18 cellular contexts compared by ENCODE assay signal in genomic region chr10:18271481-18271880, GRCh38.
DNase-seq lines count a peak whose midpoint lies in the region; ATAC-seq and TF ChIP-seq lines count a peak whose summit lies in the region.
"Had no signal": no experiment of that assay in that cellular context is flagged by ENCODE, and none has a peak within 500 bp of the region (broad histone marks: within the 10 kb centered on the region; RNA-seq: fewer than 3 reads in every experiment).

No MANE protein-coding gene starts in this region.

- ATAC-seq in GM23338 (peak; percentile 56), HG03175 (IDR thresholded peaks at IDR 0.05; ENCODE audit: unreplicated experiment) (no peak)
- ATAC-seq: CD8-positive, alpha-beta T cell had no signal

- H3K36me3 ChIP-seq in GM23338 (ENCODE audit: insufficient read depth) (no peaks in the 10 kb centered on the region), endodermal cell (ENCODE audit: control insufficient read depth, insufficient read depth, low read length) (no peaks in the 10 kb centered on the region)
- H3K36me3 ChIP-seq: BLaER1 had no signal

- no peak overlapping the region for H3K4me3 Mint-ChIP-seq in GM23338
- H3K4me3 Mint-ChIP-seq in endodermal cell, result no peak overlapping the region
- H3K4me3 Mint-ChIP-seq: B cell; CD4-positive, CD25-positive, alpha-beta regulatory T cell; CD8-positive, alpha-beta T cell had no signal

- no peaks in the 10 kb centered on the region for H4K20me1 ChIP-seq in GM23338 (replicated peaks; ENCODE audit: insufficient read depth)
- H4K20me1 ChIP-seq: BLaER1 had no signal

- H3K4me1 Mint-ChIP-seq in GM23338, result peaks cover 11% of the 10 kb centered on the region
- H3K4me1 Mint-ChIP-seq in endodermal cell, result peaks cover 4% of the 10 kb centered on the region
- H3K4me1 Mint-ChIP-seq: B cell; CD4-positive, CD25-positive, alpha-beta regulatory T cell had no signal

- peak; percentile 38 for DNase-seq in DMS153 (lab: John Stamatoyannopoulos, UW)
- DNase-seq in DMS153 treated with DMSO at 0.1 percent for 48 hours (lab: John Stamatoyannopoulos, UW; ENCODE audit: unreplicated experiment), result no peak
- DNase-seq in GM23338 (ENCODE audit: low spot score), result peak; percentile 29
- DNase-seq in endodermal cell, result no peak
- DNase-seq in stimulated activated CD4-positive, alpha-beta T cell treated with anti-CD3 and anti-CD28 coated beads, Interleukin-15, amount 100 ng/mL, for 24 hours, result no peak
- DNase-seq: Caco-2; CD4-positive, CD25-positive, alpha-beta regulatory T cell; CD8-positive, alpha-beta T cell; DMS53; DMS79 treated with DMSO at 0.1 percent for 48 hours; GF-D8; H7; HCEC 1CT had no signal

- H3K9ac ChIP-seq in endodermal cell (ENCODE audit: extremely low read depth, low read length, poor library complexity, severe bottlenecking), result no peak overlapping the region
- H3K9ac ChIP-seq: BLaER1 had no signal

- H3K9me3 ChIP-seq in endodermal cell (ENCODE audit: control insufficient read depth, low read length), result no peaks in the 10 kb centered on the region
- H3K9me3 ChIP-seq: BLaER1, Caco-2 had no signal

- 73% methylated on average over 3 of the region's 3 CpGs; no CpG with 5 or more reads in 1 of the 2 experiments for WGBS in endodermal cell (ENCODE audit: insufficient coverage in 1 of 2, insufficient read length in 1 of 2), 2 experiments

- no peaks in the 10 kb centered on the region for H3K27me3 Mint-ChIP-seq in GM23338 (ENCODE audit: insufficient read depth, low read depth, poor library complexity)
- peaks cover 1% of the 10 kb centered on the region for H3K27me3 Mint-ChIP-seq in endodermal cell (ENCODE audit: insufficient read depth)
- H3K27me3 Mint-ChIP-seq: CD4-positive, CD25-positive, alpha-beta regulatory T cell had no signal

- H3K4me1 ChIP-seq in GM23338 (ENCODE audit: insufficient read depth) (no peaks in the 10 kb centered on the region; the same call in 1 of the 2 replicates), endodermal cell (ENCODE audit: control insufficient read depth, insufficient read depth, low read length) (no peaks in the 10 kb centered on the region)
- H3K4me1 ChIP-seq: BLaER1, Caco-2 had no signal

- TF ChIP-seq CTCF in GM23338 (conservative IDR thresholded peaks at IDR 0.05; ENCODE audit: low read depth in 2 of 2) (no peak), endodermal cell (conservative IDR thresholded peaks at IDR 0.05) (peak; percentile 15)

- H3K9me2 ChIP-seq in GM23338 (ENCODE audit: insufficient read depth), result no peaks in the 10 kb centered on the region

- H3K9me3 Mint-ChIP-seq in GM23338, result no peaks in the 10 kb centered on the region
- no peaks in the 10 kb centered on the region for H3K9me3 Mint-ChIP-seq in endodermal cell
- H3K9me3 Mint-ChIP-seq: CD4-positive, CD25-positive, alpha-beta regulatory T cell; CD8-positive, alpha-beta T cell had no signal

- no peak overlapping the region for H3K27ac ChIP-seq in GM23338 (ENCODE audit: low read depth)
- no peak overlapping the region for H3K27ac ChIP-seq in endodermal cell (ENCODE audit: low read depth, low read length)
- H3K27ac ChIP-seq: 22Rv1, BLaER1, C4-2B had no signal

- H2AFZ ChIP-seq in GM23338, result no peak overlapping the region

- no peaks in the 10 kb centered on the region for H3K79me2 ChIP-seq in GM23338 (replicated peaks; ENCODE audit: insufficient read depth)

- no peak overlapping the region for H3K4me2 ChIP-seq in GM23338
- H3K4me2 ChIP-seq: BLaER1 had no signal

- H3K4me3 ChIP-seq in GM23338 (no peak overlapping the region), endodermal cell (ENCODE audit: low read length) (no peak overlapping the region)
- H3K4me3 ChIP-seq: BLaER1 had no signal

- H3K27me3 ChIP-seq in GM23338 (ENCODE audit: insufficient read depth) (no peaks in the 10 kb centered on the region), endodermal cell (ENCODE audit: control insufficient read depth, insufficient read depth, low read length, poor library complexity, severe bottlenecking) (no peaks in the 10 kb centered on the region)
- H3K27me3 ChIP-seq: BLaER1 had no signal

- H3K27ac Mint-ChIP-seq in GM23338, result no peak overlapping the region
- H3K27ac Mint-ChIP-seq in endodermal cell, result no peak overlapping the region
- H3K27ac Mint-ChIP-seq: B cell; CD4-positive, CD25-positive, alpha-beta regulatory T cell; CD8-positive, alpha-beta T cell had no signal

- H3K36me3 Mint-ChIP-seq in GM23338 (ENCODE audit: low read depth) (no peaks in the 10 kb centered on the region), endodermal cell (ENCODE audit: low read depth) (no peaks in the 10 kb centered on the region)
- H3K36me3 Mint-ChIP-seq: CD4-positive, CD25-positive, alpha-beta regulatory T cell; CD8-positive, alpha-beta T cell had no signal

- no peaks in the 10 kb centered on the region for H3F3A ChIP-seq in GM23338 (replicated peaks; ENCODE audit: low read depth)

TF ChIP-seq in GM23338, 12 proteins besides CTCF, POLR2A, EP300 and RAD21:
- TF ChIP-seq JUNB (IDR thresholded peaks at IDR 0.05; ENCODE audit: unreplicated experiment), result no peak
- TF ChIP-seq EZH2 (IDR thresholded peaks at IDR 0.05; ENCODE audit: low read depth, unreplicated experiment), result no peak
- no peak for TF ChIP-seq STAT1 (IDR thresholded peaks at IDR 0.05; ENCODE audit: unreplicated experiment)
- no peak for TF ChIP-seq CREB1 (CRISPR knock-in tag; IDR thresholded peaks at IDR 0.05; ENCODE audit: low read depth)
- TF ChIP-seq NANOG (IDR thresholded peaks at IDR 0.05; ENCODE audit: borderline replicate concordance), result no peak
- TF ChIP-seq EZH2phosphoT487 (IDR thresholded peaks at IDR 0.05; ENCODE audit: unreplicated experiment), result no peak
- TF ChIP-seq ETS1 (IDR thresholded peaks at IDR 0.05), result no peak
- no peak for TF ChIP-seq POLR2AphosphoS5 (IDR thresholded peaks at IDR 0.05; ENCODE audit: low read depth)
- TF ChIP-seq REST (IDR thresholded peaks at IDR 0.05; ENCODE audit: unreplicated experiment), result no peak
- no peak for TF ChIP-seq ZNF114 (CRISPR knock-in tag; IDR thresholded peaks at IDR 0.05)
TF ChIP-seq in GM23338: peak in this region for 0.

Comparison
In these comparisons a context has a peak if more than half of its experiments do, and no peak if none do; other contexts are left out.
1. DNase-seq: peak in DMS153 (single experiment) and GM23338 (single experiment); none in DMS153 treated with DMSO at 0.1 percent for 48 hours (single experiment), endodermal cell (single experiment) and stimulated activated CD4-positive, alpha-beta T cell treated with anti-CD3 and anti-CD28 coated beads, Interleukin-15, amount 100 ng/mL, for 24 hours (single experiment).